Comparison of ENCODE assay signal across 12 cellular contexts in genomic region chr3:53939081-53939582, GRCh38. TPM values are rescaled to one million over a fixed set of nuclear protein-coding genes. Genes with fewer than 3 reads are reported as not detected.
DNase-seq lines count a peak whose midpoint lies in the region; ATAC-seq and TF ChIP-seq lines count a peak whose summit lies in the region.
"Had no signal": no experiment of that assay in that cellular context is flagged by ENCODE, and none has a peak within 500 bp of the region (broad histone marks: within the 10 kb centered on the region; RNA-seq: fewer than 3 reads in every experiment).

No MANE protein-coding gene starts in this region.

- no peak overlapping the region for H3K4me3 ChIP-seq in OCI-LY3 (ENCODE audit: low read length)
- H3K4me3 ChIP-seq in endodermal cell (ENCODE audit: low read length) = no peak overlapping the region
- no peak overlapping the region for H3K4me3 ChIP-seq in parathyroid adenoma (ENCODE audit: low read depth, low read length)
- H3K4me3 ChIP-seq in dorsolateral prefrontal cortex = no peak overlapping the region
- H3K4me3 ChIP-seq: A549, GM23248, SJSA1 had no signal

- H2AFZ ChIP-seq in OCI-LY3 (ENCODE audit: low read depth, low read length) (peak overlapping the region; percentile 24), parathyroid adenoma (peak overlapping the region; percentile 36)
- H2AFZ ChIP-seq: GM23248 had no signal

- no peaks in the 10 kb centered on the region for H4K20me1 ChIP-seq in OCI-LY3 (ENCODE audit: insufficient read depth, low read length)

- no peak overlapping the region for H3K9ac ChIP-seq in OCI-LY3 (ENCODE audit: low read length)
- no peak overlapping the region for H3K9ac ChIP-seq in endodermal cell (ENCODE audit: extremely low read depth, low read length, poor library complexity, severe bottlenecking)
- no peak overlapping the region for H3K9ac ChIP-seq in parathyroid adenoma
- H3K9ac ChIP-seq: GM23248 had no signal

- TF ChIP-seq CTCF in OCI-LY3 (IDR thresholded peaks at IDR 0.05; ENCODE audit: low read depth, low read length) = no peak
- no peak for TF ChIP-seq CTCF in endodermal cell (conservative IDR thresholded peaks at IDR 0.05)
- TF ChIP-seq CTCF in parathyroid adenoma (IDR thresholded peaks at IDR 0.05) = no peak
- no peak for TF ChIP-seq CTCF in dorsolateral prefrontal cortex (IDR thresholded peaks at IDR 0.05 in 54 of 56, conservative IDR thresholded peaks at IDR 0.05 in 2 of 56; ENCODE audit: low read depth in 1 of 56, partially characterized antibody in 56 of 56)

- peaks cover 6% of the 10 kb centered on the region for H3K4me1 Mint-ChIP-seq in endodermal cell

- ATAC-seq in activated naive CD4-positive, alpha-beta T cell treated with anti-CD3 and anti-CD28 coated beads, Interleukin-2, amount 50 U/mL, for 72 hours = no peak

- H3K4me3 Mint-ChIP-seq in endodermal cell = no peak overlapping the region

- peaks cover 20% of the 10 kb centered on the region for H3K27me3 ChIP-seq in OCI-LY3 (ENCODE audit: low read depth, low read length)
- H3K27me3 ChIP-seq in endodermal cell (ENCODE audit: control insufficient read depth, insufficient read depth, low read length, poor library complexity, severe bottlenecking) = peaks cover 77% of the 10 kb centered on the region
- H3K27me3 ChIP-seq in parathyroid adenoma (ENCODE audit: control insufficient read depth, insufficient read depth, low read length) = no peaks in the 10 kb centered on the region
- H3K27me3 ChIP-seq in dorsolateral prefrontal cortex = peaks cover 0 to 2% (median 0%) of the 10 kb centered on the region in 45 donors
- H3K27me3 ChIP-seq: SJSA1 had no signal

- no peaks in the 10 kb centered on the region for H3K36me3 Mint-ChIP-seq in endodermal cell (ENCODE audit: low read depth)
- no peaks in the 10 kb centered on the region for H3K36me3 Mint-ChIP-seq in activated naive CD4-positive, alpha-beta T cell treated with anti-CD3 and anti-CD28 coated beads, Interleukin-2, amount 50 U/mL, for 72 hours

- no peak overlapping the region for H3K27ac ChIP-seq in OCI-LY3 (ENCODE audit: low read length)
- no peak overlapping the region for H3K27ac ChIP-seq in endodermal cell (ENCODE audit: low read depth, low read length)
- no peak overlapping the region for H3K27ac ChIP-seq in parathyroid adenoma
- H3K27ac ChIP-seq in dorsolateral prefrontal cortex = peak overlapping the region in 1 of 59 donors; percentile 9
- H3K27ac ChIP-seq: A549, GM23248, SJSA1 had no signal

- H3K4me1 ChIP-seq in OCI-LY3 (ENCODE audit: low read length) (peaks cover 5% of the 10 kb centered on the region; the same call in 1 of the 2 replicates), endodermal cell (ENCODE audit: control insufficient read depth, insufficient read depth, low read length) (no peaks in the 10 kb centered on the region), parathyroid adenoma (no peaks in the 10 kb centered on the region)
- H3K4me1 ChIP-seq: A549, SJSA1 had no signal

- no peaks in the 10 kb centered on the region for H3K36me3 ChIP-seq in OCI-LY3 (replicated peaks; ENCODE audit: low read depth, low read length)
- no peaks in the 10 kb centered on the region for H3K36me3 ChIP-seq in endodermal cell (ENCODE audit: control insufficient read depth, insufficient read depth, low read length)
- no peaks in the 10 kb centered on the region for H3K36me3 ChIP-seq in parathyroid adenoma (ENCODE audit: control insufficient read depth, insufficient read depth, low read length)
- H3K36me3 ChIP-seq: SJSA1 had no signal

- H3K79me2 ChIP-seq in OCI-LY3 (ENCODE audit: low read length) = no peaks in the 10 kb centered on the region
- no peaks in the 10 kb centered on the region for H3K79me2 ChIP-seq in parathyroid adenoma

- DNase-seq in ELF-1 (ENCODE audit: low read depth, low spot score) = peak; percentile 52
- DNase-seq in endodermal cell = peak; percentile 67
- DNase-seq in dorsolateral prefrontal cortex = no peak
- DNase-seq in COLO668 (lab: John Stamatoyannopoulos, UW; ENCODE audit: unreplicated experiment) = no peak
- no peak for DNase-seq in activated naive CD4-positive, alpha-beta T cell treated with anti-CD3 and anti-CD28 coated beads, Interleukin-2, amount 50 U/mL, for 72 hours (ENCODE audit: low spot score in 2 of 2)
- no peak for DNase-seq in HPDE6-E6E7 (ENCODE audit: extremely low spot score)
- DNase-seq: NK-92 treated with Interleukin-12 subunit alpha and Interleukin-12 subunit beta, amount 100 ng/mL, for 24 hours had no signal

- H3K4me2 ChIP-seq in OCI-LY3 (ENCODE audit: low read length) (peak overlapping the region; percentile 68; the same call in 1 of the 2 replicates), parathyroid adenoma (ENCODE audit: low read length) (no peak overlapping the region)

- 54 to 85% methylated on average over 3 to 10 of the region's 10 CpGs for WGBS in endodermal cell (ENCODE audit: insufficient coverage in 1 of 2, insufficient read length in 1 of 2), 2 experiments

- H3K9me3 Mint-ChIP-seq in endodermal cell = peaks cover 16% of the 10 kb centered on the region
- H3K9me3 Mint-ChIP-seq in activated naive CD4-positive, alpha-beta T cell treated with anti-CD3 and anti-CD28 coated beads, Interleukin-2, amount 50 U/mL, for 72 hours = peaks cover 0 to 4% of the 10 kb centered on the region in 2 donors

- H3K27ac Mint-ChIP-seq in endodermal cell = no peak overlapping the region
- no peak overlapping the region for H3K27ac Mint-ChIP-seq in activated naive CD4-positive, alpha-beta T cell treated with anti-CD3 and anti-CD28 coated beads, Interleukin-2, amount 50 U/mL, for 72 hours

- H3K9me3 ChIP-seq in OCI-LY3 (ENCODE audit: insufficient read depth, low read length) (peaks cover 6% of the 10 kb centered on the region; the same call in 1 of the 2 replicates), endodermal cell (ENCODE audit: control insufficient read depth, low read length) (peaks cover 18% of the 10 kb centered on the region), parathyroid adenoma (ENCODE audit: control insufficient read depth, low read length) (no peaks in the 10 kb centered on the region)
- H3K9me3 ChIP-seq: SJSA1 had no signal

- intact Hi-C loops in dorsolateral prefrontal cortex (cut with DNase I) = loop anchor here in 1 of 2 donors (5.0 kb wide), 1 partner anchor 183 kb away; the partner anchor contains the start of gene CACNA2D3

- H3K27me3 Mint-ChIP-seq in endodermal cell (ENCODE audit: insufficient read depth) = peaks cover 77% of the 10 kb centered on the region

RNA-seq across cellular contexts. Expression of gene SELENOK, which starts 47.5 kb away (rescaled TPM):
- 10 to 100 TPM; 47.0 to 47.1 TPM for total RNA-seq in endodermal cell
- 88.0 TPM for polyA plus RNA-seq in endodermal cell (2013, experiment 1 of 2)
- 85.5 TPM for polyA plus RNA-seq in endodermal cell (2013, experiment 2 of 2)
- total RNA-seq in dorsolateral prefrontal cortex = 10 to 100 TPM; 24.0 to 95.9 (median 41.2) TPM
- total RNA-seq in activated naive CD4-positive, alpha-beta T cell treated with anti-CD3 and anti-CD28 coated beads, Interleukin-2, amount 50 U/mL, for 72 hours = 10 to 100 TPM; 36.6 to 41.8 TPM

RNA-seq across cellular contexts. Expression of gene ACTR8, which starts 57.2 kb away (rescaled TPM):
- total RNA-seq in endodermal cell (10 to 100 TPM; 32.9 to 41.6 TPM), dorsolateral prefrontal cortex (10 to 100 TPM; 26.1 to 57.0 (median 40.1) TPM)
- polyA plus RNA-seq in endodermal cell (2013, experiment 1 of 2) = 30.4 TPM
- 26.7 TPM for polyA plus RNA-seq in endodermal cell (2013, experiment 2 of 2)
- 10 to 100 TPM; 21.8 to 33.8 TPM for total RNA-seq in activated naive CD4-positive, alpha-beta T cell treated with anti-CD3 and anti-CD28 coated beads, Interleukin-2, amount 50 U/mL, for 72 hours

Comparison
In these comparisons a context has a peak if more than half of its experiments do, and no peak if none do; other contexts are left out.
1. DNase-seq: peak in ELF-1 (single experiment) and endodermal cell (single experiment); none in dorsolateral prefrontal cortex (0 of 10), COLO668 (single experiment), activated naive CD4-positive, alpha-beta T cell treated with anti-CD3 and anti-CD28 coated beads, Interleukin-2, amount 50 U/mL, for 72 hours (0 of 2) and HPDE6-E6E7 (single experiment).